13 cellular contexts compared by ENCODE assay signal in the genomic region with DNA sequence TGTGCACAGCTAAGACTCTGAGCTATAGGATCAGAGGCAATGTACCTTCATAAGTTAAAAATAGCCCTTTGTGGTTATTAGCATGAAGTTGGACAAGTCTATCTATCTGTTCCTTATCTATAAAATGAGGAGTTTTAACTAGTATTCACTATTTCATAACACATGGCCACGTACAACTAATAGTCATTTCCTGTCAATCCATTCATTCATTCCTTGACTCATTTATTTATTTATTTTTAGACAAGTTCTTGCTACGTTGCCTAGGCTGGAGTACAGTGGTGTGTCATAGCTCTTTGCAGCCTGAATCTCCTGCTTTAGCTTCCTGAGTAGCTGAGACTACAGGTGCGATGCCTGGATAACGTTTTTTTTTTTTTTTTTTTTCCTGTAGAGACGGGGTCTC.
DNase-seq lines count a peak whose midpoint lies in the region; ATAC-seq and TF ChIP-seq lines count a peak whose summit lies in the region.
"Had no signal": no experiment of that assay in that cellular context is flagged by ENCODE, and none has a peak within 500 bp of the region (broad histone marks: within the 10 kb centered on the region; RNA-seq: fewer than 3 reads in every experiment).

No MANE protein-coding gene starts in this region.

- peaks cover 44% of the 10 kb centered on the region for H3K36me3 ChIP-seq in ACC112 (ENCODE audit: insufficient read depth, low read length)
- peaks cover 0 to 8% of the 10 kb centered on the region in 2 donors for H3K36me3 ChIP-seq in body of pancreas (replicated peaks in 1 of 2; ENCODE audit: insufficient read depth in 1 of 2, low read depth in 2 of 2)
- H3K36me3 ChIP-seq in BE2C, result no peaks in the 10 kb centered on the region

- H3K27me3 Mint-ChIP-seq in activated T-helper 17 cell treated with anti-CD3 and anti-CD28 coated beads, Interleukin-2, amount 50 U/mL, for 72 hours, result no peaks in the 10 kb centered on the region
- H3K27me3 Mint-ChIP-seq: brain, IgD-negative memory B cell had no signal

- 72 to 92% methylated on average over 5 of the region's 5 CpGs for WGBS in body of pancreas, 2 donors

- TF ChIP-seq CTCF in HFF-Myc (IDR thresholded peaks at IDR 0.05; ENCODE audit: low read depth, low read length, missing control alignments) (no peak), body of pancreas (IDR thresholded peaks at IDR 0.05) (no peak), BE2C (IDR thresholded peaks at IDR 0.05; ENCODE audit: low read depth, low read length) (no peak)

- ATAC-seq in activated T-helper 17 cell treated with anti-CD3 and anti-CD28 coated beads, Interleukin-2, amount 50 U/mL, for 72 hours (replicated peaks), result peak; percentile 69
- ATAC-seq in body of pancreas, result no peak

- peak overlapping the region; percentile 85 for H3K27ac ChIP-seq in ACC112 (ENCODE audit: low read depth, low read length)
- no peak overlapping the region for H3K27ac ChIP-seq in body of pancreas
- H3K27ac ChIP-seq: BLaER1 had no signal

- peak overlapping the region; percentile 73 for H3K27ac Mint-ChIP-seq in activated T-helper 17 cell treated with anti-CD3 and anti-CD28 coated beads, Interleukin-2, amount 50 U/mL, for 72 hours
- H3K27ac Mint-ChIP-seq: brain had no signal

- H3K27me3 ChIP-seq in ACC112 (ENCODE audit: insufficient read depth, low read length), result no peaks in the 10 kb centered on the region
- H3K27me3 ChIP-seq in body of pancreas, result no peaks in the 10 kb centered on the region
- H3K27me3 ChIP-seq in BE2C, result no peaks in the 10 kb centered on the region
- H3K27me3 ChIP-seq: BLaER1 had no signal

- intact Hi-C loops in body of pancreas (cut with DNase I), result no loop called here

- peaks cover 41% of the 10 kb centered on the region for H3K79me2 ChIP-seq in ACC112 (ENCODE audit: control insufficient read depth, insufficient read depth, low read length, unreplicated experiment)

- H3K4me1 ChIP-seq in ACC112 (ENCODE audit: control insufficient read depth, insufficient read depth, low read length, unreplicated experiment) (peaks cover 66% of the 10 kb centered on the region), body of pancreas (peaks cover 2% of the 10 kb centered on the region), BE2C (peaks cover under 1% of the 10 kb centered on the region; the same call in 1 of the 2 replicates)

- H3K4me3 ChIP-seq in ACC112 (ENCODE audit: low read depth, low read length) (no peak overlapping the region), HFF-Myc (replicated peaks; ENCODE audit: low read depth, low read length) (no peak overlapping the region), body of pancreas (no peak overlapping the region), BE2C (ENCODE audit: low read depth, low read length) (no peak overlapping the region)
- H3K4me3 ChIP-seq: BLaER1 had no signal

- peaks cover 26% of the 10 kb centered on the region for H3K4me1 Mint-ChIP-seq in activated T-helper 17 cell treated with anti-CD3 and anti-CD28 coated beads, Interleukin-2, amount 50 U/mL, for 72 hours

- no peaks in the 10 kb centered on the region for H3K9me3 Mint-ChIP-seq in activated T-helper 17 cell treated with anti-CD3 and anti-CD28 coated beads, Interleukin-2, amount 50 U/mL, for 72 hours
- H3K9me3 Mint-ChIP-seq: brain, IgD-negative memory B cell had no signal

- DNase-seq in HFF-Myc (ENCODE audit: extremely low read depth, low read depth), result peak; percentile 24
- peak; percentile 4 for DNase-seq in hepatic stellate cell (ENCODE audit: low spot score)
- DNase-seq in body of pancreas, result no peak
- no peak for DNase-seq in central memory CD4-positive, alpha-beta T cell
- DNase-seq in stimulated activated naive CD4-positive, alpha-beta T cell (lab: John Stamatoyannopoulos, UW), result no peak
- no peak for DNase-seq in BE2C
- DNase-seq: activated CD8-positive, alpha-beta memory T cell treated with anti-CD3 and anti-CD28 coated beads, Interleukin-2, amount 50 U/mL, for 48 hours; NCI-H2029 had no signal

- TF ChIP-seq POLR2A in body of pancreas (IDR thresholded peaks at IDR 0.05), result no peak

- no peak overlapping the region for H3K4me3 Mint-ChIP-seq in activated T-helper 17 cell treated with anti-CD3 and anti-CD28 coated beads, Interleukin-2, amount 50 U/mL, for 72 hours
- H3K4me3 Mint-ChIP-seq: brain, IgD-negative memory B cell had no signal

- no peak overlapping the region for H2AFZ ChIP-seq in ACC112 (ENCODE audit: low read length, unreplicated experiment)

- H3K9me3 ChIP-seq in body of pancreas (no peaks in the 10 kb centered on the region), BE2C (no peaks in the 10 kb centered on the region)

- peaks cover 78% of the 10 kb centered on the region for H3K36me3 Mint-ChIP-seq in activated T-helper 17 cell treated with anti-CD3 and anti-CD28 coated beads, Interleukin-2, amount 50 U/mL, for 72 hours (ENCODE audit: low read depth)

Comparison
In these comparisons a context has a peak if more than half of its experiments do, and no peak if none do; other contexts are left out.
1. DNase-seq: peak in HFF-Myc (single experiment) and hepatic stellate cell (single experiment); none in body of pancreas (0 of 4), central memory CD4-positive, alpha-beta T cell (single experiment), stimulated activated naive CD4-positive, alpha-beta T cell (0 of 6) and BE2C (single experiment).